Comparison of ENCODE assay signal across 17 cellular contexts in genomic region chr2:232308986-232309385, GRCh38.
DNase-seq lines count a peak whose midpoint lies in the region; ATAC-seq and TF ChIP-seq lines count a peak whose summit lies in the region.
"Had no signal": no experiment of that assay in that cellular context is flagged by ENCODE, and none has a peak within 500 bp of the region (broad histone marks: within the 10 kb centered on the region; RNA-seq: fewer than 3 reads in every experiment).

No MANE protein-coding gene starts in this region.

- peaks cover 21% of the 10 kb centered on the region for H3K36me3 Mint-ChIP-seq in activated CD8-positive, alpha-beta memory T cell treated with anti-CD3 and anti-CD28 coated beads, Interleukin-2, amount 10 ng/mL, durations not matched to agents 7 days and 5 days
- H3K36me3 Mint-ChIP-seq in CD8-positive, alpha-beta T cell, result peaks cover 17% of the 10 kb centered on the region
- peaks cover 10 to 31% of the 10 kb centered on the region in 2 donors for H3K36me3 Mint-ChIP-seq in activated naive CD4-positive, alpha-beta T cell treated with anti-CD3 and anti-CD28 coated beads, Interleukin-2, amount 50 U/mL, for 72 hours

- CTCF ChIA-PET in activated CD8-positive, alpha-beta memory T cell treated with anti-CD3 and anti-CD28 coated beads, Interleukin-2, amount 10 ng/mL, durations not matched to agents 7 days and 5 days (lab: Charles Lee), result interaction anchor here (0.9 to 2.8 kb wide), 5 partner anchors 13 to 18 kb away, joined by 3 to 15 read pairs (median 9); no protein-coding TSS in a partner anchor
- CTCF ChIA-PET in CD8-positive, alpha-beta T cell (lab: Charles Lee), result interaction anchor here (1.0 to 11.6 kb wide), 6 partner anchors 10 to 23 kb away, joined by 3 to 104 read pairs (median 12); no protein-coding TSS in a partner anchor

- no peak for DNase-seq in activated CD8-positive, alpha-beta memory T cell treated with anti-CD3 and anti-CD28 coated beads, Interleukin-2, amount 10 ng/mL, durations not matched to agents 7 days and 5 days
- DNase-seq in activated CD8-positive, alpha-beta memory T cell treated with anti-CD3 and anti-CD28 coated beads for 24 hours, result no peak
- DNase-seq in CD8-positive, alpha-beta T cell, result no peak
- DNase-seq in activated naive CD4-positive, alpha-beta T cell treated with anti-CD3 and anti-CD28 coated beads, Interleukin-2, amount 50 U/mL, for 72 hours (ENCODE audit: low spot score in 2 of 2), result peak in 1 of 2 donors; percentile 70
- DNase-seq in sciatic nerve (ENCODE audit: low spot score) (peak; percentile 6), NCI-H345 (lab: John Stamatoyannopoulos, UW) (no peak)
- DNase-seq: DMS79; H9; NCI-H1417 treated with DMSO at 0.1 percent for 48 hours; NCI-H526 treated with DMSO at 0.1 percent for 48 hours; pancreas; stimulated activated CD4-positive, alpha-beta T cell treated with anti-CD3 and anti-CD28 coated beads, Interleukin-2, amount 100 ng/mL, for 24 hours; SW 1271 had no signal

- no peak for ATAC-seq in activated CD8-positive, alpha-beta memory T cell treated with anti-CD3 and anti-CD28 coated beads, Interleukin-2, amount 10 ng/mL, durations not matched to agents 7 days and 5 days
- peak; percentile 22 for ATAC-seq in CD8-positive, alpha-beta T cell
- peak; percentile 27 to 94 for ATAC-seq in activated naive CD4-positive, alpha-beta T cell treated with anti-CD3 and anti-CD28 coated beads, Interleukin-2, amount 50 U/mL, for 72 hours
- ATAC-seq in sciatic nerve (no peak), HG02798 (IDR thresholded peaks at IDR 0.05; ENCODE audit: poor library complexity, unreplicated experiment) (no peak), HG02938 (IDR thresholded peaks at IDR 0.05; ENCODE audit: unreplicated experiment) (no peak)
- ATAC-seq: pancreas had no signal

- POLR2A ChIA-PET in CD8-positive, alpha-beta T cell (lab: Charles Lee), result interaction anchor here (0.6 to 3.8 kb wide), 3 partner anchors 9 to 22 kb away, joined by 3 to 17 read pairs (median 3); no protein-coding TSS in a partner anchor

- no peaks in the 10 kb centered on the region for H3K27me3 Mint-ChIP-seq in activated CD8-positive, alpha-beta memory T cell treated with anti-CD3 and anti-CD28 coated beads, Interleukin-2, amount 10 ng/mL, durations not matched to agents 7 days and 5 days
- H3K27me3 Mint-ChIP-seq in CD8-positive, alpha-beta T cell (ENCODE audit: low read depth), result no peaks in the 10 kb centered on the region

- peak overlapping the region; percentile 82 for H3K27ac Mint-ChIP-seq in activated CD8-positive, alpha-beta memory T cell treated with anti-CD3 and anti-CD28 coated beads, Interleukin-2, amount 10 ng/mL, durations not matched to agents 7 days and 5 days
- H3K27ac Mint-ChIP-seq in CD8-positive, alpha-beta T cell, result peak overlapping the region; percentile 91
- H3K27ac Mint-ChIP-seq in activated naive CD4-positive, alpha-beta T cell treated with anti-CD3 and anti-CD28 coated beads, Interleukin-2, amount 50 U/mL, for 72 hours, result peak overlapping the region; percentile 37 to 76

- H3K27ac ChIP-seq in CD8-positive, alpha-beta T cell (ENCODE audit: low read depth, low read length), result peak overlapping the region; percentile 37
- H3K27ac ChIP-seq: pancreas, VCaP had no signal

- H3K27me3 ChIP-seq in CD8-positive, alpha-beta T cell (ENCODE audit: insufficient read depth, low read length), result no peaks in the 10 kb centered on the region
- H3K27me3 ChIP-seq: pancreas had no signal

- peaks cover 5% of the 10 kb centered on the region for H3K9me3 Mint-ChIP-seq in activated CD8-positive, alpha-beta memory T cell treated with anti-CD3 and anti-CD28 coated beads, Interleukin-2, amount 10 ng/mL, durations not matched to agents 7 days and 5 days (ENCODE audit: low read depth)
- no peaks in the 10 kb centered on the region for H3K9me3 Mint-ChIP-seq in CD8-positive, alpha-beta T cell
- peaks cover 0 to 18% of the 10 kb centered on the region in 2 donors for H3K9me3 Mint-ChIP-seq in activated naive CD4-positive, alpha-beta T cell treated with anti-CD3 and anti-CD28 coated beads, Interleukin-2, amount 50 U/mL, for 72 hours

- H3K9me3 ChIP-seq in CD8-positive, alpha-beta T cell (ENCODE audit: low read length), result no peaks in the 10 kb centered on the region
- H3K9me3 ChIP-seq: pancreas had no signal

- no peaks in the 10 kb centered on the region for H3K36me3 ChIP-seq in CD8-positive, alpha-beta T cell (ENCODE audit: insufficient read depth, low read length)
- H3K36me3 ChIP-seq: pancreas had no signal

- H3K4me3 Mint-ChIP-seq in activated CD8-positive, alpha-beta memory T cell treated with anti-CD3 and anti-CD28 coated beads, Interleukin-2, amount 10 ng/mL, durations not matched to agents 7 days and 5 days, result no peak overlapping the region
- H3K4me3 Mint-ChIP-seq in CD8-positive, alpha-beta T cell, result peak overlapping the region; percentile 59
- H3K4me3 Mint-ChIP-seq: H9 had no signal

- no peak for TF ChIP-seq CTCF in CD8-positive, alpha-beta T cell (IDR thresholded peaks at IDR 0.05)

- intact Hi-C loops in CD8-positive, alpha-beta T cell (cut with DNase I, micrococcal nuclease), result no loop called here
- intact Hi-C loops in sciatic nerve (cut with DNase I), result no loop called here

- H3K4me3 ChIP-seq in CD8-positive, alpha-beta T cell (ENCODE audit: low read depth, low read length), result no peak overlapping the region
- H3K4me3 ChIP-seq: lung, pancreas had no signal

- peaks cover 45% of the 10 kb centered on the region for H3K4me1 Mint-ChIP-seq in activated CD8-positive, alpha-beta memory T cell treated with anti-CD3 and anti-CD28 coated beads, Interleukin-2, amount 10 ng/mL, durations not matched to agents 7 days and 5 days
- peaks cover 72% of the 10 kb centered on the region for H3K4me1 Mint-ChIP-seq in CD8-positive, alpha-beta T cell (ENCODE audit: low read depth)

- H3K4me1 ChIP-seq in CD8-positive, alpha-beta T cell (ENCODE audit: insufficient read depth, low read length), result peaks cover 78% of the 10 kb centered on the region
- H3K4me1 ChIP-seq: pancreas had no signal

Comparison
In these comparisons a context has a peak if more than half of its experiments do, and no peak if none do; other contexts are left out.
1. ATAC-seq: peak in CD8-positive, alpha-beta T cell (single experiment) and activated naive CD4-positive, alpha-beta T cell treated with anti-CD3 and anti-CD28 coated beads, Interleukin-2, amount 50 U/mL, for 72 hours (2 of 2); none in activated CD8-positive, alpha-beta memory T cell treated with anti-CD3 and anti-CD28 coated beads, Interleukin-2, amount 10 ng/mL, durations not matched to agents 7 days and 5 days (single experiment), sciatic nerve (single experiment), HG02798 (single experiment) and HG02938 (single experiment).
2. Peak in every context shown above with its lines, with median percentiles within 50 percentile points of each other: H3K27ac Mint-ChIP-seq.